In the genomic region with DNA sequence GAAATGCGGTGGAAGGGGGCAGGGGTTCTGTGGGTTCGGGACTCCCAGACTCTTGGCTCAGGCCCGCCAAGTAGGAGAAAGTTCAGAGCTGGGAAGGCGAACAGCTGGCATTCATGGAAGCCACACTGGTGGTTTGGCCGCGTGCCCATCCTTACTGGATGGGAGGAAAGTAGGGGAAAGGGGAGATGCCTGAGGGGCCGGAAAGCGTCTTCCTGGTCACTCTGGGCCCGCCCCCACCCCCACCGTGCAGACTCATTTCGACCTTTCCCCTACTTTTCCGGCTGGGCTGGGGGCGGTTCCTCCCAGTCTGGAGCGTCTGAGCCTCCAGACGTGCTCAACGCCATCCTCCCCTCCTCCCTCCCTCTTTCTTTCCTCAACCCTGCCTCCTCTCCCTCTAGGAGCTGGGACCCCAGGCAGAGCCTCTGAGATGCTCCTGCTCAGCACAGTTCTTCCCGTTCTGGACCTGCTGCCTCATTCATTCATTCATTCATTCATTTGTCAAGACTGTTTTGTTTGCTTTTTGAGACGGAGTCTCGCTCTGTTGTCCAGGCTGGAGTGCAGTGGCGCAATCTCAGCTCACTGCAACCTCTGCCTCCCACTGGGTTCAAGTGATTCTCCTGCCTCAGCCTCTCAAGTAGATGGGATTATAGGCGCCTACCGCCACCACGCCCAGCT, we compare ENCODE assay signal across 9 cellular contexts. TPM values are rescaled to one million over a fixed set of nuclear protein-coding genes. Genes with fewer than 3 reads are reported as not detected.
DNase-seq lines count a peak whose midpoint lies in the region; ATAC-seq and TF ChIP-seq lines count a peak whose summit lies in the region.
"Had no signal": no experiment of that assay in that cellular context is flagged by ENCODE, and none has a peak within 500 bp of the region (broad histone marks: within the 10 kb centered on the region; RNA-seq: fewer than 3 reads in every experiment).

No MANE protein-coding gene starts in this region.

- in situ Hi-C loops in ACHN (cut with HindIII; ENCODE audit: low pct_ligation_motif_present, low pct_unique_long_range_greater_than_20kb, low sequenced_read_pairs), result no loop called here

- H3K4me1 Mint-ChIP-seq in CD4-positive, alpha-beta memory T cell, result peaks cover 3 to 15% (median 10%) of the 10 kb centered on the region in 4 donors

- no peaks in the 10 kb centered on the region for H3K36me3 Mint-ChIP-seq in CD4-positive, alpha-beta memory T cell

- peaks cover 31% of the 10 kb centered on the region for H3K4me1 ChIP-seq in HUES6 (ENCODE audit: control insufficient read depth, insufficient read depth, low read length)
- H3K4me1 ChIP-seq in left ventricle myocardium inferior, result peaks cover 88% of the 10 kb centered on the region
- peaks cover 17% of the 10 kb centered on the region for H3K4me1 ChIP-seq in CD4-positive, alpha-beta memory T cell (ENCODE audit: insufficient read depth, low read length)

- peaks cover 25 to 27% of the 10 kb centered on the region in 2 donors for H3K27me3 Mint-ChIP-seq in CD4-positive, alpha-beta memory T cell

- H3K9me3 Mint-ChIP-seq in CD4-positive, alpha-beta memory T cell, result no peaks in the 10 kb centered on the region
- H3K9me3 Mint-ChIP-seq: central memory CD8-positive, alpha-beta T cell had no signal

- no peak overlapping the region for H3K4me3 Mint-ChIP-seq in CD4-positive, alpha-beta memory T cell
- H3K4me3 Mint-ChIP-seq: central memory CD8-positive, alpha-beta T cell had no signal

- H3K9me3 ChIP-seq in HUES6 (ENCODE audit: control insufficient read depth, insufficient read depth, low read depth, low read length) (no peaks in the 10 kb centered on the region), left ventricle myocardium inferior (replicated peaks) (no peaks in the 10 kb centered on the region)
- H3K9me3 ChIP-seq in CD4-positive, alpha-beta memory T cell (ENCODE audit: control insufficient read depth in 1 of 2, low read length in 2 of 2), result no peaks in the 10 kb centered on the region

- POLR2A ChIA-PET in CD4-positive, alpha-beta memory T cell (lab: Charles Lee; ENCODE audit: partially characterized antibody), result no interaction called here

- peak; percentile 90 for DNase-seq in ACHN
- DNase-seq in amygdala (lab: John Stamatoyannopoulos, UW), result peak in 54 of 56 donors; percentile 12 to 85 (median 64)
- peak; percentile 91 for DNase-seq in left ventricle myocardium inferior
- DNase-seq in putamen (ENCODE audit: low spot score), result peak; percentile 77
- DNase-seq in CD4-positive, alpha-beta memory T cell, result no peak

- no peak overlapping the region for H3K27ac Mint-ChIP-seq in CD4-positive, alpha-beta memory T cell

- CTCF ChIA-PET in CD4-positive, alpha-beta memory T cell (lab: Charles Lee; ENCODE audit: partially characterized antibody), result interaction anchor here (0.8 to 1.2 kb wide), 2 partner anchors 14 to 100 kb away, joined by 5 to 6 read pairs; no protein-coding TSS in a partner anchor

- H3K27me3 ChIP-seq in HUES6 (ENCODE audit: control insufficient read depth, insufficient read depth, low read length), result peaks cover 28% of the 10 kb centered on the region
- no peaks in the 10 kb centered on the region for H3K27me3 ChIP-seq in left ventricle myocardium inferior (ENCODE audit: low read depth)
- no peaks in the 10 kb centered on the region for H3K27me3 ChIP-seq in CD4-positive, alpha-beta memory T cell (ENCODE audit: insufficient read depth, low read length)

- H3K4me3 ChIP-seq in HUES6 (ENCODE audit: low read depth, low read length), result peak overlapping the region; percentile 44
- peak overlapping the region; percentile 80 for H3K4me3 ChIP-seq in left ventricle myocardium inferior
- H3K4me3 ChIP-seq in CD4-positive, alpha-beta memory T cell (ENCODE audit: low read length in 2 of 2), result no peak overlapping the region

- H3K27ac ChIP-seq in HUES6 (ENCODE audit: low read depth, low read length) (peak overlapping the region; percentile 66; the same call in 1 of the 2 replicates), left ventricle myocardium inferior (replicated peaks) (peak overlapping the region; percentile 88)
- no peak overlapping the region for H3K27ac ChIP-seq in CD4-positive, alpha-beta memory T cell (ENCODE audit: low read depth, low read length)

- no peak for TF ChIP-seq CTCF in left ventricle myocardium inferior (IDR thresholded peaks at IDR 0.05; ENCODE audit: borderline replicate concordance)

- intact Hi-C loops in left ventricle myocardium inferior (cut with micrococcal nuclease), result no loop called here
- intact Hi-C loops in CD4-positive, alpha-beta memory T cell (cut with micrococcal nuclease), result no loop called here

- H3K36me3 ChIP-seq in HUES6 (ENCODE audit: control insufficient read depth, insufficient read depth, low read length), result peaks cover 5% of the 10 kb centered on the region; the same call in 1 of the 2 replicates
- H3K36me3 ChIP-seq in left ventricle myocardium inferior, result peaks cover 37% of the 10 kb centered on the region
- H3K36me3 ChIP-seq in CD4-positive, alpha-beta memory T cell (ENCODE audit: insufficient read depth, low read length), result no peaks in the 10 kb centered on the region

- no peak for ATAC-seq in HG03457 (IDR thresholded peaks at IDR 0.05; ENCODE audit: unreplicated experiment)
- no peak for ATAC-seq in HG03521 (IDR thresholded peaks at IDR 0.05; ENCODE audit: unreplicated experiment)

- peak overlapping the region; percentile 40 for H3K9ac ChIP-seq in HUES6 (ENCODE audit: low read length)

RNA-seq across cellular contexts. Expression of a gene that starts 3.5 kb away (rescaled TPM):
- 8.4 TPM for total RNA-seq in left ventricle myocardium inferior
- total RNA-seq in CD4-positive, alpha-beta memory T cell, result not detected
- not detected for polyA plus RNA-seq in CD4-positive, alpha-beta memory T cell

RNA-seq across cellular contexts. Expression of a gene that starts 22.7 kb away (rescaled TPM):
- 157 TPM for total RNA-seq in left ventricle myocardium inferior
- total RNA-seq in CD4-positive, alpha-beta memory T cell, result 100 to 1,000 TPM; 107 to 109 TPM
- polyA plus RNA-seq in CD4-positive, alpha-beta memory T cell, result 10 to 100 TPM; 40.2 to 87.0 TPM

RNA-seq across cellular contexts. Expression of a gene that starts 24.4 kb away (rescaled TPM):
- 19.9 TPM for total RNA-seq in left ventricle myocardium inferior
- 1 to 10 TPM; 5.0 to 6.3 TPM for total RNA-seq in CD4-positive, alpha-beta memory T cell
- 1 to 10 TPM; 1.1 to 1.9 TPM for polyA plus RNA-seq in CD4-positive, alpha-beta memory T cell

RNA-seq across cellular contexts. Expression of a gene that starts 45.6 kb away (rescaled TPM):
- total RNA-seq in left ventricle myocardium inferior, result 109 TPM
- 10 to 100 TPM; 25.5 to 30.3 TPM for total RNA-seq in CD4-positive, alpha-beta memory T cell
- polyA plus RNA-seq in CD4-positive, alpha-beta memory T cell, result 10 to 100 TPM; 46.0 to 60.9 TPM

RNA-seq across cellular contexts. Expression of a gene that starts 46.2 kb away (rescaled TPM):
- total RNA-seq in left ventricle myocardium inferior, result 967 TPM
- total RNA-seq in CD4-positive, alpha-beta memory T cell, result 1,000 to 10,000 TPM; 2,963 to 3,045 TPM
- 1,000 to 10,000 TPM; 1,408 to 2,916 TPM for polyA plus RNA-seq in CD4-positive, alpha-beta memory T cell

Comparison
In these comparisons a context has a peak if more than half of its experiments do, and no peak if none do; other contexts are left out.
1. DNase-seq: peak in ACHN (single experiment), amygdala (54 of 56), left ventricle myocardium inferior (single experiment) and putamen (single experiment); none in CD4-positive, alpha-beta memory T cell (0 of 5).
2. H3K4me3 ChIP-seq: peak in HUES6 (single experiment) and left ventricle myocardium inferior (single experiment); none in CD4-positive, alpha-beta memory T cell (0 of 2).